Comparison of ENCODE assay signal across 12 cellular contexts in genomic region chr14:53190938-53191337, GRCh38. TPM values are rescaled to one million over a fixed set of nuclear protein-coding genes. Genes with fewer than 3 reads are reported as not detected.
A peak's percentile ranks its signal among the peaks of the same experiment; 100 is the strongest.
DNase-seq lines count a peak whose midpoint lies in the region; ATAC-seq and TF ChIP-seq lines count a peak whose summit lies in the region.
"Had no signal": no experiment of that assay in that cellular context is flagged by ENCODE, and none has a peak within 500 bp of the region (broad histone marks: within the 10 kb centered on the region; RNA-seq: fewer than 3 reads in every experiment).

No MANE protein-coding gene starts in this region.

- H3K4me3 Mint-ChIP-seq in Caco-2 (ENCODE audit: unreplicated experiment): no peak overlapping the region

- H3K4me3 ChIP-seq in Caco-2 (ENCODE audit: low read depth, low read length): no peak overlapping the region
- H3K4me3 ChIP-seq: tibial artery had no signal

- BruUV-seq in Caco-2 (replicated peaks; lab: Mats Ljungman, UMichigan): no TSS peak

- no peaks in the 10 kb centered on the region for H3K27me3 ChIP-seq in Caco-2 (replicated peaks; ENCODE audit: control insufficient read depth, insufficient read depth, low read length)
- H3K27me3 ChIP-seq: tibial artery had no signal

- no peaks in the 10 kb centered on the region for H3K4me1 Mint-ChIP-seq in Caco-2 (ENCODE audit: low read depth, unreplicated experiment)

- no peaks in the 10 kb centered on the region; the same call in 1 of the 2 replicates for H3K9me3 ChIP-seq in Caco-2
- H3K9me3 ChIP-seq: tibial artery had no signal

- peak; percentile 71 for ATAC-seq in HG03432 (IDR thresholded peaks at IDR 0.05; ENCODE audit: unreplicated experiment)

- H3K27me3 Mint-ChIP-seq in Caco-2 (ENCODE audit: insufficient read depth, unreplicated experiment): peaks cover 2% of the 10 kb centered on the region

- H3K36me3 Mint-ChIP-seq in Caco-2 (ENCODE audit: insufficient read depth, unreplicated experiment): no peaks in the 10 kb centered on the region

- no peaks in the 10 kb centered on the region for H3K4me1 ChIP-seq in Caco-2
- H3K4me1 ChIP-seq: tibial artery had no signal

- no peaks in the 10 kb centered on the region for H3K9me3 Mint-ChIP-seq in Caco-2 (ENCODE audit: unreplicated experiment)

- DNase-seq in GM20000 (ENCODE audit: low spot score): peak; percentile 29
- peak; percentile 23 for DNase-seq in astrocyte of the hippocampus (ENCODE audit: low read depth, low spot score)
- DNase-seq in stimulated activated CD4-positive, alpha-beta T cell treated with anti-CD3 and anti-CD28 coated beads, Interleukin-4, amount 100 ng/mL, for 4 hours: peak; percentile 51 to 69
- DNase-seq in CD1c-positive myeloid dendritic cell (ENCODE audit: extremely low spot score): no peak
- no peak for DNase-seq in posterior cingulate gyrus
- DNase-seq in NCI-H187 treated with DMSO at 0.1 percent for 48 hours (lab: John Stamatoyannopoulos, UW): no peak
- no peak for DNase-seq in Caco-2
- DNase-seq: dermis blood vessel endothelial cell, GOT3, KG1, tibial artery had no signal

- H3K36me3 ChIP-seq in Caco-2 (ENCODE audit: control insufficient read depth, insufficient read depth, low read length): no peaks in the 10 kb centered on the region
- H3K36me3 ChIP-seq: tibial artery had no signal

- CTCF ChIA-PET in Caco-2 (lab: Charles Lee): no interaction called here

- TF ChIP-seq CTCF in GM20000 (IDR thresholded peaks at IDR 0.05; ENCODE audit: extremely low read depth, missing control alignments) (no peak), Caco-2 (IDR thresholded peaks at IDR 0.05; ENCODE audit: insufficient read depth in 1 of 2, low read depth in 1 of 2, low read length in 1 of 2, severe bottlenecking in 1 of 2, unreplicated experiment in 1 of 2) (no peak)

- H3K27ac Mint-ChIP-seq in Caco-2 (ENCODE audit: unreplicated experiment): no peak overlapping the region

- intact Hi-C loops in posterior cingulate gyrus (cut with DNase I) (no loop called here), Caco-2 (cut with micrococcal nuclease; ENCODE audit: unreplicated experiment) (no loop called here)

- POLR2A ChIA-PET in Caco-2 (lab: Charles Lee): no interaction called here

RNA-seq across cellular contexts. Expression of gene DDHD1, which starts 37.8 kb away (rescaled TPM):
- 8.8 and 9.0 TPM in 2 replicates for total RNA-seq in Caco-2 (2022)

Comparison
In these comparisons a context has a peak if more than half of its experiments do, and no peak if none do; other contexts are left out.
1. DNase-seq: peak in GM20000 (single experiment), astrocyte of the hippocampus (single experiment) and stimulated activated CD4-positive, alpha-beta T cell treated with anti-CD3 and anti-CD28 coated beads, Interleukin-4, amount 100 ng/mL, for 4 hours (2 of 2); none in CD1c-positive myeloid dendritic cell (single experiment), posterior cingulate gyrus (0 of 10), NCI-H187 treated with DMSO at 0.1 percent for 48 hours (single experiment) and Caco-2 (0 of 2).